Comparison of ENCODE assay signal across 8 cellular contexts in genomic region chr10:75019360-75019759, GRCh38.
DNase-seq lines count a peak whose midpoint lies in the region; ATAC-seq and TF ChIP-seq lines count a peak whose summit lies in the region.

No MANE protein-coding gene starts in this region.

- H3K4me1 ChIP-seq in Karpas-422 (ENCODE audit: low read length): peaks cover 64% of the 10 kb centered on the region
- no peaks in the 10 kb centered on the region for H3K4me1 ChIP-seq in suprapubic skin

- no peak overlapping the region for H3K4me3 Mint-ChIP-seq in T-helper 17 cell

- no peak for TF ChIP-seq CTCF in suprapubic skin (IDR thresholded peaks at IDR 0.05)

- peaks cover 18% of the 10 kb centered on the region for H3K4me1 Mint-ChIP-seq in T-helper 17 cell

- peaks cover 6% of the 10 kb centered on the region; the same call in 1 of the 2 replicates for H3K36me3 ChIP-seq in Karpas-422 (ENCODE audit: insufficient read depth, low read length)
- peaks cover 33% of the 10 kb centered on the region for H3K36me3 ChIP-seq in suprapubic skin

- no peak overlapping the region; the same call in 1 of the 2 replicates for H3K4me3 ChIP-seq in Karpas-422 (ENCODE audit: low read length)
- no peak overlapping the region for H3K4me3 ChIP-seq in suprapubic skin

- H2AFZ ChIP-seq in Karpas-422 (ENCODE audit: low read length): no peak overlapping the region

- H4K20me1 ChIP-seq in Karpas-422 (ENCODE audit: insufficient read depth, low read depth, low read length): no peaks in the 10 kb centered on the region

- DNase-seq in DMS79 treated with DMSO at 0.1 percent for 48 hours (lab: John Stamatoyannopoulos, UW) (peak; percentile 37), Karpas-422 (peak; percentile 78), T-helper 17 cell (no peak), iris pigment epithelial cell (ENCODE audit: low read depth) (peak; percentile 41), suprapubic skin (ENCODE audit: low spot score in 2 of 2) (no peak)
- DNase-seq in stimulated activated naive CD4-positive, alpha-beta T cell treated with Interleukin-2 at 50 U/mL for 16 hours (lab: John Stamatoyannopoulos, UW): no peak

- TF ChIP-seq POLR2A in suprapubic skin (IDR thresholded peaks at IDR 0.05): no peak

- no peaks in the 10 kb centered on the region for H3K27me3 Mint-ChIP-seq in T-helper 17 cell

- H3K79me2 ChIP-seq in Karpas-422 (ENCODE audit: low read length): no peaks in the 10 kb centered on the region

- H3K27me3 ChIP-seq in Karpas-422 (ENCODE audit: low read length): no peaks in the 10 kb centered on the region
- H3K27me3 ChIP-seq in suprapubic skin: no peaks in the 10 kb centered on the region

- peak overlapping the region; percentile 58 for H3K27ac ChIP-seq in Karpas-422 (ENCODE audit: low read length)
- no peak overlapping the region for H3K27ac ChIP-seq in suprapubic skin

- peak overlapping the region; percentile 13 for H3K4me2 ChIP-seq in Karpas-422 (ENCODE audit: low read depth, low read length, poor library complexity, severe bottlenecking)

- TF ChIP-seq EP300 in suprapubic skin (IDR thresholded peaks at IDR 0.05): no peak

- WGBS in suprapubic skin: 56% methylated on average over 2 of the region's 2 CpGs

- H3K9me3 ChIP-seq in Karpas-422 (ENCODE audit: low read length) (no peaks in the 10 kb centered on the region), T-helper 17 cell (ENCODE audit: control insufficient read depth, low read length, poor library complexity, severe bottlenecking) (no peaks in the 10 kb centered on the region), suprapubic skin (no peaks in the 10 kb centered on the region)

- H3K36me3 Mint-ChIP-seq in T-helper 17 cell (ENCODE audit: low read depth): peaks cover 12% of the 10 kb centered on the region

- H3K9me2 ChIP-seq in Karpas-422 (replicated peaks; ENCODE audit: insufficient read depth, low read length): no peaks in the 10 kb centered on the region

- peak overlapping the region; percentile 71 for H3K27ac Mint-ChIP-seq in T-helper 17 cell

- ATAC-seq in T-helper 17 cell: peak; percentile 53
- no peak for ATAC-seq in GM19467 (IDR thresholded peaks at IDR 0.05; ENCODE audit: unreplicated experiment)
- ATAC-seq in HG03469 (IDR thresholded peaks at IDR 0.05; ENCODE audit: unreplicated experiment): no peak

- 0 out of 2 replicates have a peak overlapping the region, but pooled peaks have one; percentile 4 for H3K9ac ChIP-seq in Karpas-422 (ENCODE audit: low read length)

Comparison
In these comparisons a context has a peak if more than half of its experiments do, and no peak if none do; other contexts are left out.
1. DNase-seq: peak in DMS79 treated with DMSO at 0.1 percent for 48 hours (single experiment), Karpas-422 (single experiment) and iris pigment epithelial cell (single experiment); none in T-helper 17 cell (0 of 3), suprapubic skin (0 of 2) and stimulated activated naive CD4-positive, alpha-beta T cell treated with Interleukin-2 at 50 U/mL for 16 hours (single experiment).